1 cellular context compared by ENCODE assay signal in genomic region chr17:39927101-39927927, GRCh38.
A peak's percentile ranks its signal among the peaks of the same experiment; 100 is the strongest.
TF ChIP-seq lines count a peak whose summit lies in the region.

Gene LRRC3C, plus strand, starts transcription at chr17:39927732. Its CDS starts 13,792 bp downstream, at chr17:39941524.
Gene ORMDL3, minus strand, starts transcription at chr17:39927601. Its CDS starts 3,398 bp downstream, at chr17:39924203.

TF ChIP-seq in A549, 52 proteins besides CTCF, POLR2A, EP300 and RAD21 (continued from another document):
- TF ChIP-seq HOXB5 (CRISPR knock-in tag; IDR thresholded peaks at IDR 0.05), result peak; percentile 73; the same call in 1 of the 2 replicates
- TF ChIP-seq HDAC2 (IDR thresholded peaks at IDR 0.05), result no peak
